8 cellular contexts compared by ENCODE assay signal in the genomic region with DNA sequence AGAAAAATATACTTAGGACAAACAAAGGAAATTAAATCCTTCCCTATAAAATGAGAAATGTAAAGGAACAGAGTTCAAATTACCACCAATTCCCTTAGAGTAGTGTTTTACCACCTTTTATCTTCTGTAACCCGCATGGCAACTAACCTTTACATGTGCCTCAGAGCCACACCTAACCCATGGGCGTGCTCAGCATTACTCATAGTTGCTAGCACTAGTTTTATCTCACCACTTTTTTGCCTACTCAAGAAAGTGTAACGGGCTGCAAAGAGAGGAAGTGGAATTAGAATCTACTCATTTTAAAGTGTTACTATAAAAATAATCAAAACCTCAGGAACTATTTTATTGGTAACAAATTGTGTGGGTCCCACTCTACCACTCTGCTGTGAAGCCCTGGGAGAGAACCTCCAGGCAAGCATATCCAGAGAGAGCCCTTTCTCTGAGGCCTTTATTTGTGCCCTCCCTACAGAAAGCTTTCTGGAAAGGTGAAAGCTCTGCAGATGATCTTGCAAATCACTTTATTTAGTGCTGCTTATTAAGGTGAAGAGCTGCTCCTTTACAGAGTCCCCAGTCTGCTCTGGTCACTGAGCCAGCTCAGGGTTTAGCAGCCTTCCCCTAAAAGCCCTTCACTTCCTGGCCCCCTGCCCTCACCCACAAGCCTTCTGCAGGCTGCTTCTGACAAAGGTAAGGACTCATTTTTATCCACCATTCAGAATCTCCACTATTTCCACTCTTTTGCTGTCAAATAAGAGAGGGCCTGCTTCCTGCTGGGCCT.
A peak's percentile ranks its signal among the peaks of the same experiment; 100 is the strongest.
DNase-seq lines count a peak whose midpoint lies in the region; ATAC-seq and TF ChIP-seq lines count a peak whose summit lies in the region.

No MANE protein-coding gene starts in this region.

- TF ChIP-seq CTCF in hepatocyte (IDR thresholded peaks at IDR 0.05; ENCODE audit: poor library complexity) (no peak), PC-9 (conservative IDR thresholded peaks at IDR 0.05) (no peak)

- peaks cover 10% of the 10 kb centered on the region for H3K9me3 Mint-ChIP-seq in stimulated activated naive CD8-positive, alpha-beta T cell treated with anti-CD3 and anti-CD28 coated beads, Interleukin-15, Interleukin-2, amounts not matched to agents 100 ng/mL and 50 ng/mL, for 24 hours

- H3K4me3 Mint-ChIP-seq in stimulated activated naive CD8-positive, alpha-beta T cell treated with anti-CD3 and anti-CD28 coated beads, Interleukin-15, Interleukin-2, amounts not matched to agents 100 ng/mL and 50 ng/mL, for 24 hours = no peak overlapping the region

- WGBS in hepatocyte (ENCODE audit: low lambda C conversion rate, missing lambda C conversion rate) = 69% methylated on average over 3 of the region's 3 CpGs

- H4K20me1 ChIP-seq in hepatocyte (ENCODE audit: insufficient read depth, poor library complexity, severe bottlenecking) (no peaks in the 10 kb centered on the region), PC-9 (ENCODE audit: insufficient read depth) (no peaks in the 10 kb centered on the region)

- no peak overlapping the region for H2AFZ ChIP-seq in hepatocyte
- H2AFZ ChIP-seq in PC-9 = no peak overlapping the region

- no peaks in the 10 kb centered on the region for H3K27me3 ChIP-seq in hepatocyte
- peaks cover 21% of the 10 kb centered on the region; the same call in 1 of the 2 replicates for H3K27me3 ChIP-seq in PC-9 (ENCODE audit: insufficient read depth, low read depth)

- peak; percentile 69 for DNase-seq in activated CD4-positive, alpha-beta T cell treated with anti-CD3 and anti-CD28 coated beads for 48 hours
- DNase-seq in hepatocyte (ENCODE audit: low spot score) = peak; percentile 42
- DNase-seq in left ventricle myocardium superior = no peak
- no peak for DNase-seq in PC-9
- no peak for DNase-seq in amygdala (lab: John Stamatoyannopoulos, UW)

- H3K27ac Mint-ChIP-seq in stimulated activated naive CD8-positive, alpha-beta T cell treated with anti-CD3 and anti-CD28 coated beads, Interleukin-15, Interleukin-2, amounts not matched to agents 100 ng/mL and 50 ng/mL, for 24 hours = peak overlapping the region; percentile 81

- BruUV-seq in PC-9 (replicated peaks; lab: Mats Ljungman, UMichigan) = no TSS peak

- peak; percentile 80 for ATAC-seq in GM19397 (IDR thresholded peaks at IDR 0.05; ENCODE audit: unreplicated experiment)
- ATAC-seq in HG03354 (IDR thresholded peaks at IDR 0.05; ENCODE audit: poor library complexity, severe bottlenecking, unreplicated experiment) = peak; percentile 68
- no peak for ATAC-seq in left ventricle myocardium superior

- no peaks in the 10 kb centered on the region for H3F3A ChIP-seq in PC-9 (ENCODE audit: insufficient read depth, low read depth)

- CTCF ChIA-PET in PC-9 (lab: Charles Lee) = no interaction called here

- no peak overlapping the region for H3K4me2 ChIP-seq in hepatocyte
- no peak overlapping the region for H3K4me2 ChIP-seq in PC-9

- intact Hi-C loops in left ventricle myocardium superior (cut with micrococcal nuclease) = no loop called here
- intact Hi-C loops in PC-9 (cut with micrococcal nuclease; ENCODE audit: unreplicated experiment) = no loop called here

- H3K9me3 ChIP-seq in hepatocyte (ENCODE audit: low read depth) (no peaks in the 10 kb centered on the region), PC-9 (ENCODE audit: insufficient read depth, low read depth) (no peaks in the 10 kb centered on the region)

- H3K27me3 Mint-ChIP-seq in stimulated activated naive CD8-positive, alpha-beta T cell treated with anti-CD3 and anti-CD28 coated beads, Interleukin-15, Interleukin-2, amounts not matched to agents 100 ng/mL and 50 ng/mL, for 24 hours = no peaks in the 10 kb centered on the region

- no peaks in the 10 kb centered on the region for H3K79me2 ChIP-seq in hepatocyte
- no peaks in the 10 kb centered on the region for H3K79me2 ChIP-seq in PC-9 (ENCODE audit: low read depth)

- H3K4me3 ChIP-seq in hepatocyte = no peak overlapping the region
- no peak overlapping the region for H3K4me3 ChIP-seq in PC-9

- peaks cover 3% of the 10 kb centered on the region for H3K36me3 Mint-ChIP-seq in stimulated activated naive CD8-positive, alpha-beta T cell treated with anti-CD3 and anti-CD28 coated beads, Interleukin-15, Interleukin-2, amounts not matched to agents 100 ng/mL and 50 ng/mL, for 24 hours (ENCODE audit: low read depth)

- H3K4me1 ChIP-seq in hepatocyte (ENCODE audit: insufficient read depth) (no peaks in the 10 kb centered on the region), PC-9 (replicated peaks; ENCODE audit: insufficient read depth) (no peaks in the 10 kb centered on the region)

- H3K36me3 ChIP-seq in hepatocyte (replicated peaks; ENCODE audit: insufficient read depth, low read depth) (no peaks in the 10 kb centered on the region), PC-9 (ENCODE audit: low read depth) (no peaks in the 10 kb centered on the region)

- H3K9me2 ChIP-seq in hepatocyte (replicated peaks; ENCODE audit: insufficient read depth) = no peaks in the 10 kb centered on the region
- no peaks in the 10 kb centered on the region for H3K9me2 ChIP-seq in PC-9 (ENCODE audit: insufficient read depth)

- peaks cover 70% of the 10 kb centered on the region for H3K4me1 Mint-ChIP-seq in stimulated activated naive CD8-positive, alpha-beta T cell treated with anti-CD3 and anti-CD28 coated beads, Interleukin-15, Interleukin-2, amounts not matched to agents 100 ng/mL and 50 ng/mL, for 24 hours (ENCODE audit: low read depth)

- H3K27ac ChIP-seq in hepatocyte (no peak overlapping the region), PC-9 (no peak overlapping the region)

- POLR2A ChIA-PET in PC-9 (lab: Charles Lee; ENCODE audit: unreplicated experiment) = no interaction called here

Comparison
In these comparisons a context has a peak if more than half of its experiments do, and no peak if none do; other contexts are left out.
1. DNase-seq: peak in activated CD4-positive, alpha-beta T cell treated with anti-CD3 and anti-CD28 coated beads for 48 hours (single experiment) and hepatocyte (single experiment); none in left ventricle myocardium superior (single experiment), PC-9 (0 of 2) and amygdala (0 of 56).